Comparison of ENCODE assay signal across 8 cellular contexts in the genomic region with DNA sequence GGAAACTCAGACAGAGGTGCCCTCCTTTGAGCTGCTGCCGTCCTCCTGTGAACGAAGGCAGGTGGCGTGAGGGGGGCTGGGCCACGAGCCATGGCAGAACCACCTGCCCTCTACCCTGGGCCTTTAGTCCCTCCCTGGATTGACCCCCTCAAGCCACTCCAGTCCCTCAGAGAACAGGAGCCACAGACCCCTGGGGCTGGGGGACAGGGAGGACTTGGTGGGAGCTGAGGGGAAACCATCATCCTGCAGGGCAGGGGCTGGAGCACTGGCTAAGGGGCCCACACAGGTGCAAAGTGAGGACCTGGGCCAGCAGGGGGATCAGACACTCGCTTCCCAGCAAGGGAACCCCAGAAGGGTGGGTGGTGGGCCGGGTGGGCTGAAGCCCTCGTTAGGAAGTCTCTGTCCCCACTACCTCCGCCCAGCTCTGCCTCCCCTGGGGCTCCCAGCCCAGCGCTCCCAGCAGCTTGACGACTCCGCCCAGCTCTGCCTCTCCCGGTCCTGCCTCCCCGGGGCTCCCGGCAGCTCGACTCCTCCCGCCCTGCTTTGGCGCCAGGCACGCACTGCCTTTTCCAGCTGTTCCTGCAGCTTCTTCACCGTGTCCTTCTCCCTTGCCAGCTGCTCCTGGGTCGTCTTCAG. TPM values are rescaled to one million over a fixed set of nuclear protein-coding genes. Genes with fewer than 3 reads are reported as not detected.
A peak's percentile ranks its signal among the peaks of the same experiment; 100 is the strongest.
DNase-seq lines count a peak whose midpoint lies in the region; ATAC-seq and TF ChIP-seq lines count a peak whose summit lies in the region.

No MANE protein-coding gene starts in this region.

- TF ChIP-seq POLR2A in esophagus squamous epithelium (IDR thresholded peaks at IDR 0.05): no peak

- H3K4me3 ChIP-seq in esophagus squamous epithelium: no peak overlapping the region
- no peak overlapping the region for H3K4me3 ChIP-seq in osteoblast (ENCODE audit: insufficient read depth, low read length)

- no peak for ATAC-seq in CD4-positive, alpha-beta T cell (ENCODE audit: poor library complexity)
- no peak for ATAC-seq in HG02970 (IDR thresholded peaks at IDR 0.05; ENCODE audit: low FRiP score, unreplicated experiment)

- CTCF ChIA-PET in CD4-positive, alpha-beta T cell (lab: Charles Lee): no interaction called here

- 8 to 39% methylated on average over 12 to 15 of the region's 20 CpGs for WGBS in esophagus squamous epithelium, 2 donors

- H3K4me2 ChIP-seq in osteoblast (ENCODE audit: insufficient read depth, low read length): no peak overlapping the region

- H4K20me1 ChIP-seq in osteoblast (ENCODE audit: insufficient read depth, low read length): peaks cover 47% of the 10 kb centered on the region

- no peaks in the 10 kb centered on the region for H3K9me3 Mint-ChIP-seq in CD4-positive, alpha-beta T cell

- TF ChIP-seq CTCF in CD4-positive, alpha-beta T cell (IDR thresholded peaks at IDR 0.05): no peak
- TF ChIP-seq CTCF in esophagus squamous epithelium (IDR thresholded peaks at IDR 0.05) (no peak), osteoblast (IDR thresholded peaks at IDR 0.05; ENCODE audit: extremely low read depth, low read depth, low read length) (no peak)

- H3K36me3 Mint-ChIP-seq in CD4-positive, alpha-beta T cell (ENCODE audit: low read depth): peaks cover 9% of the 10 kb centered on the region

- H3K9me3 ChIP-seq in CD4-positive, alpha-beta T cell (ENCODE audit: control insufficient read depth, low read length): no peaks in the 10 kb centered on the region
- H3K9me3 ChIP-seq in esophagus squamous epithelium: no peaks in the 10 kb centered on the region
- H3K9me3 ChIP-seq in osteoblast (ENCODE audit: low read depth, low read length): no peaks in the 10 kb centered on the region

- H3K27ac Mint-ChIP-seq in CD4-positive, alpha-beta T cell: peak overlapping the region; percentile 88

- intact Hi-C loops in CD4-positive, alpha-beta T cell (cut with DNase I, micrococcal nuclease): loop anchor here in 1 of 2 experiments (5.0 kb wide), 1 partner anchor 68 kb away; the partner anchor contains the start of gene RRBP1
- intact Hi-C loops in esophagus squamous epithelium (cut with DNase I): loop anchor here (5.0 to 10.0 kb wide), 2 partner anchors 77 to 109 kb away; no protein-coding TSS in a partner anchor

- no peak overlapping the region for H3K4me3 Mint-ChIP-seq in CD4-positive, alpha-beta T cell

- no peaks in the 10 kb centered on the region for H3K27me3 Mint-ChIP-seq in CD4-positive, alpha-beta T cell

- H3K36me3 ChIP-seq in esophagus squamous epithelium (peaks cover 10 to 51% (median 21%) of the 10 kb centered on the region in 3 donors), osteoblast (ENCODE audit: insufficient read depth, low read length) (peaks cover 69% of the 10 kb centered on the region)

- H3K4me1 ChIP-seq in esophagus squamous epithelium (peaks cover 40 to 77% (median 52%) of the 10 kb centered on the region in 3 donors), osteoblast (ENCODE audit: insufficient read depth, low read length) (peaks cover 11% of the 10 kb centered on the region)

- no peaks in the 10 kb centered on the region for H3K79me2 ChIP-seq in osteoblast (ENCODE audit: insufficient read depth, low read length)

- no peak overlapping the region for H3K27ac ChIP-seq in CD4-positive, alpha-beta T cell (ENCODE audit: low read depth, low read length)
- H3K27ac ChIP-seq in esophagus squamous epithelium (peak overlapping the region in 3 of 4 donors; percentile 52 to 83 (median 79)), osteoblast (ENCODE audit: low read depth, low read length) (peak overlapping the region; percentile 8)

- POLR2A ChIA-PET in CD4-positive, alpha-beta T cell (lab: Charles Lee): no interaction called here

- no peak overlapping the region for H2AFZ ChIP-seq in osteoblast (ENCODE audit: low read length)

- no peaks in the 10 kb centered on the region for H3K27me3 ChIP-seq in CD4-positive, alpha-beta T cell (ENCODE audit: control insufficient read depth, insufficient read depth, low read length)
- H3K27me3 ChIP-seq in esophagus squamous epithelium (no peaks in the 10 kb centered on the region), osteoblast (ENCODE audit: insufficient read depth, low read length) (no peaks in the 10 kb centered on the region)

- peaks cover 33% of the 10 kb centered on the region for H3K4me1 Mint-ChIP-seq in CD4-positive, alpha-beta T cell (ENCODE audit: low read depth)

- DNase-seq in CD4-positive, alpha-beta T cell: no peak
- DNase-seq in NCI-H2227 (lab: John Stamatoyannopoulos, UW; ENCODE audit: unreplicated experiment) (peak; percentile 53), esophagus squamous epithelium (lab: John Stamatoyannopoulos, UW) (no peak), osteoblast (ENCODE audit: insufficient read length, low spot score, missing footprints) (peak; percentile 71), kidney glomerular epithelial cell (lab: John Stamatoyannopoulos, UW) (no peak)
- no peak for DNase-seq in stimulated activated CD4-positive, alpha-beta T cell treated with anti-CD3 and anti-CD28 coated beads, Interleukin-1b, Interleukin-23, amount 100 ng/mL, for 48 hours
- no peak for DNase-seq in activated CD4-positive, alpha-beta T cell treated with anti-CD3 and anti-CD28 coated beads, Interleukin-2, amount 50 U/mL, for 1 hour

RNA-seq across cellular contexts. Expression of gene DSTN, which starts 44.4 kb away (rescaled TPM):
- 10 to 100 TPM; 36.0 to 38.9 TPM for total RNA-seq in CD4-positive, alpha-beta T cell
- total RNA-seq in esophagus squamous epithelium: 100 to 1,000 TPM; 242 to 616 (median 360) TPM
- total RNA-seq in osteoblast: 627 and 634 TPM in 2 replicates

Comparison
In these comparisons a context has a peak if more than half of its experiments do, and no peak if none do; other contexts are left out.
1. DNase-seq: peak in NCI-H2227 (single experiment) and osteoblast (single experiment); none in CD4-positive, alpha-beta T cell (0 of 10), esophagus squamous epithelium (single experiment), stimulated activated CD4-positive, alpha-beta T cell treated with anti-CD3 and anti-CD28 coated beads, Interleukin-1b, Interleukin-23, amount 100 ng/mL, for 48 hours (single experiment), kidney glomerular epithelial cell (single experiment) and activated CD4-positive, alpha-beta T cell treated with anti-CD3 and anti-CD28 coated beads, Interleukin-2, amount 50 U/mL, for 1 hour (single experiment).
2. RNA of gene DSTN, which starts 44.4 kb away (total RNA-seq): 627 to 634 TPM in osteoblast and 242 to 616 TPM in esophagus squamous epithelium; 36.0 to 38.9 TPM in CD4-positive, alpha-beta T cell; every median in the first group is over 4 times any median in the second.